ENCODE assay signal across 20 cellular contexts in genomic region chr1:32971576-32971975, GRCh38.
"Had no signal": no experiment of that assay in that cellular context is flagged by ENCODE, and none has a peak within 500 bp of the region (broad histone marks: within the 10 kb centered on the region; RNA-seq: fewer than 3 reads in every experiment).

No MANE protein-coding gene starts in this region.

- H3K27ac Mint-ChIP-seq: activated T-cell treated with anti-CD3 and anti-CD28 coated beads, Interleukin-2, amount 50 U/mL, for 24 hours; endodermal cell had no signal

- H3K4me3 Mint-ChIP-seq: activated T-cell treated with anti-CD3 and anti-CD28 coated beads, Interleukin-2, amount 50 U/mL, for 24 hours had no signal

- DNase-seq: activated CD4-positive, CD25-positive, alpha-beta regulatory T cell treated with anti-CD3 and anti-CD28 coated beads, Interleukin-2, amount 50 U/mL, for 72 hours; activated effector memory CD4-positive, alpha-beta T cell treated with anti-CD3 and anti-CD28 coated beads, Interleukin-2, amount 50 U/mL, for 16 hours; activated naive CD4-positive, alpha-beta T cell treated with anti-CD3 and anti-CD28 coated beads, Interleukin-2, amount 50 U/mL, for 16 hours; activated T-cell treated with anti-CD3 and anti-CD28 coated beads, Interleukin-2, amount 50 U/mL, for 24 hours; amniotic stem cell; cerebellar nuclear complex; endodermal cell; esophagus squamous epithelium; gastrocnemius medialis; head of caudate nucleus; hypothalamus; left ventricle myocardium superior; mammary epithelial cell; midbrain; occipital lobe; posterior cingulate gyrus; stimulated activated CD4-positive, alpha-beta T cell treated with anti-CD3 and anti-CD28 coated beads, Interleukin-15, amount 100 ng/mL, for 24 hours; stimulated activated CD4-positive, alpha-beta T cell treated with anti-CD3 and anti-CD28 coated beads, Interleukin-2, amount 100 ng/mL, for 48 hours; stimulated activated naive CD4-positive, alpha-beta T cell treated with Interleukin-2 at 50 U/mL for 16 hours; upper lobe of right lung had no signal
